In the genomic region with DNA sequence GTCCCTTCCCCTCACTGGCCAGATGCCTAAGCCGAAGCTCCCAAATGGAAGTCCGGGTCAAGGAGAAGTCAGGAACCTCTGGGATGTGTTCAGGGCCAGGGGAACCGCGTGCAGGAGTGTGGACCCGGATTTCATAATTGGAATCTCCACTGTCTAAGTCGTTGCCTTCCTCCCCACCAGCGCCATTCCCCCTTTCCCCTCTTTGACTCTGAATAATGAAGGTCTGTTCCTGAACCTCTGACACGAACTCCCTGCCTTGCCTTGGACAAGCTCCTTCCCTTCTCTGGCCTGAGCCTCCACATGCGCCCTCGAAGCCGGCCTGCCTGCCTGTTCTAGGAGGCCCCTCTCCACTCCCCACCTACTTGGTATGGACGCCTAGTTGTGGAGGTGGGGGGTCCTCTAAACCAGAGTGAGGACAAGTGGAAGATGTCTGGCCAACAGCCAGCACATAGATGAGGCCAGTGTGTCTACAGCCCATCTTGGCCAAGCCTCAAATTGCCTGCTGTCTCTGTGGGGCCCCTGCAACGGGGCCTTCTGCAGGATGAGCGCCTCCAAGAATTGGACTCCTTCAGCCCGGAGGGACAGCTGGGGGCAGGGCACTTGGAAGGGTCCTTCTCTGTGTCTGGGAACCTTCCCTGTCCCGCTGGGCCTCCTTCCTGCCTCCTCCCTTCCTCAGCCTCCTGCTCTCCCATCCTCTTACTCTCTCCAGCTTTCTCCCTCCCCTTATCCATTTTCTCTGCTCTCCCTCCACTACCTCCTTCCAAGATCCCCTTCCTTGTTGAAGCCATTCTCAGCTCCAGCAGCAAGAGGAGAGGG, we compare ENCODE assay signal across 13 cellular contexts. TPM values are rescaled to one million over a fixed set of nuclear protein-coding genes. Genes with fewer than 3 reads are reported as not detected.
DNase-seq lines count a peak whose midpoint lies in the region.
"Had no signal": no experiment of that assay in that cellular context is flagged by ENCODE, and none has a peak within 500 bp of the region (broad histone marks: within the 10 kb centered on the region; RNA-seq: fewer than 3 reads in every experiment).

No MANE protein-coding gene starts in this region.

- intact Hi-C loops in posterior vena cava (cut with DNase I), result no loop called here

- CTCF ChIA-PET in CD8-positive, alpha-beta memory T cell (lab: Charles Lee), result no interaction called here

- H3K27me3 ChIP-seq in CD8-positive, alpha-beta memory T cell (ENCODE audit: insufficient read depth, low read length, poor library complexity, severe bottlenecking), result peaks cover 23% of the 10 kb centered on the region
- no peaks in the 10 kb centered on the region for H3K27me3 ChIP-seq in SJCRH30

- H3K36me3 Mint-ChIP-seq in CD8-positive, alpha-beta memory T cell, result no peaks in the 10 kb centered on the region

- no peak overlapping the region for H3K27ac Mint-ChIP-seq in CD8-positive, alpha-beta memory T cell
- H3K27ac Mint-ChIP-seq: activated CD4-positive, alpha-beta T cell treated with anti-CD3 and anti-CD28 coated beads for 36 hours had no signal

- peaks cover 4% of the 10 kb centered on the region for H3K4me1 ChIP-seq in CD8-positive, alpha-beta memory T cell (ENCODE audit: insufficient read depth, low read length)
- peaks cover 63% of the 10 kb centered on the region for H3K4me1 ChIP-seq in SJCRH30

- H3K27me3 Mint-ChIP-seq in CD8-positive, alpha-beta memory T cell, result peaks cover 32 to 69% of the 10 kb centered on the region in 2 donors

- H3K36me3 ChIP-seq in CD8-positive, alpha-beta memory T cell (ENCODE audit: insufficient read depth, low read length), result no peaks in the 10 kb centered on the region
- peaks cover 9% of the 10 kb centered on the region for H3K36me3 ChIP-seq in SJCRH30
- H3K36me3 ChIP-seq: esophagus muscularis mucosa had no signal

- no peaks in the 10 kb centered on the region for H3K9me3 ChIP-seq in CD8-positive, alpha-beta memory T cell (ENCODE audit: low read length)
- no peaks in the 10 kb centered on the region for H3K9me3 ChIP-seq in SJCRH30 (replicated peaks)
- H3K9me3 ChIP-seq: esophagus muscularis mucosa had no signal

- POLR2A ChIA-PET in CD8-positive, alpha-beta memory T cell (lab: Charles Lee), result no interaction called here

- DNase-seq in CD8-positive, alpha-beta memory T cell, result no peak
- DNase-seq in SJCRH30 (peak; percentile 74 to 79), posterior vena cava (ENCODE audit: low spot score) (peak; percentile 67), AG08395 (ENCODE audit: low spot score) (no peak), ureter (ENCODE audit: low spot score) (no peak), COLO668 (lab: John Stamatoyannopoulos, UW; ENCODE audit: unreplicated experiment) (no peak), NCI-H748 treated with DMSO at 0.1 percent for 48 hours (lab: John Stamatoyannopoulos, UW) (no peak)
- DNase-seq: activated CD4-positive, alpha-beta T cell treated with anti-CD3 and anti-CD28 coated beads for 36 hours; activated naive CD4-positive, alpha-beta T cell; COR-L47; NCI-H2029 had no signal

- H3K27ac ChIP-seq in CD8-positive, alpha-beta memory T cell (ENCODE audit: low read depth, low read length), result no peak overlapping the region
- peak overlapping the region; percentile 92 for H3K27ac ChIP-seq in SJCRH30

- no peak overlapping the region for H3K4me3 ChIP-seq in CD8-positive, alpha-beta memory T cell (ENCODE audit: low read length)
- H3K4me3 ChIP-seq in SJCRH30 (peak overlapping the region; percentile 88), iPS-11a (ENCODE audit: low read depth, low read length) (peak overlapping the region; percentile 74)

- peaks cover 0 to 11% (median 10%) of the 10 kb centered on the region in 3 donors for H3K4me1 Mint-ChIP-seq in CD8-positive, alpha-beta memory T cell

- peaks cover 0 to 1% (median 0%) of the 10 kb centered on the region in 5 donors for H3K9me3 Mint-ChIP-seq in CD8-positive, alpha-beta memory T cell

- peak overlapping the region in 4 of 7 donors; percentile 4 to 63 (median 50) for H3K4me3 Mint-ChIP-seq in CD8-positive, alpha-beta memory T cell
- H3K4me3 Mint-ChIP-seq: activated CD4-positive, alpha-beta T cell treated with anti-CD3 and anti-CD28 coated beads for 36 hours had no signal

RNA-seq across cellular contexts. Expression of a gene that starts 1.5 kb away (rescaled TPM):
- not detected for total RNA-seq in CD8-positive, alpha-beta memory T cell
- not detected for polyA plus RNA-seq in CD8-positive, alpha-beta memory T cell
- 166 and 176 TPM in 2 replicates for total RNA-seq in SJCRH30 (2014; rRNA removed; shearing (Covaris generic))
- total RNA-seq in posterior vena cava, result 1 to 10 TPM; 5.4 to 6.5 TPM
- total RNA-seq in ureter, result 36.7 TPM
- total RNA-seq: activated CD4-positive, alpha-beta T cell treated with anti-CD3 and anti-CD28 coated beads for 36 hours had no signal

Comparison
In these comparisons a context has a peak if more than half of its experiments do, and no peak if none do; other contexts are left out.
1. DNase-seq: peak in SJCRH30 (2 of 2) and posterior vena cava (single experiment); none in CD8-positive, alpha-beta memory T cell (0 of 5), AG08395 (single experiment), ureter (single experiment), COLO668 (single experiment) and NCI-H748 treated with DMSO at 0.1 percent for 48 hours (single experiment).
2. RNA of a gene that starts 1.5 kb away (total RNA-seq): 166 to 176 TPM in SJCRH30, 36.7 TPM in ureter (single experiment) and 5.4 to 6.5 TPM in posterior vena cava; not detected in CD8-positive, alpha-beta memory T cell; every median in the first group is over 4 times any median in the second.